ENCODE assay signal across 8 cellular contexts in genomic region chr9:98045234-98046160, GRCh38. TPM values are rescaled to one million over a fixed set of nuclear protein-coding genes. Genes with fewer than 3 reads are reported as not detected.
DNase-seq lines count a peak whose midpoint lies in the region; ATAC-seq and TF ChIP-seq lines count a peak whose summit lies in the region.

No MANE protein-coding gene starts in this region.

- H3K4me3 Mint-ChIP-seq in dendritic cell treated with granulocyte-macrophage colony-stimulating factor and Interleukin-4, amounts not matched to agents 40 ng/mL and 50 ng/mL, for 4 days, result peak overlapping the region; percentile 67
- H3K4me3 Mint-ChIP-seq in stimulated activated naive CD8-positive, alpha-beta T cell treated with anti-CD3 and anti-CD28 coated beads, Interleukin-15, Interleukin-2, amounts not matched to agents 100 ng/mL and 50 ng/mL, for 24 hours, result peak overlapping the region; percentile 84

- H3K36me3 Mint-ChIP-seq in dendritic cell treated with granulocyte-macrophage colony-stimulating factor and Interleukin-4, amounts not matched to agents 40 ng/mL and 50 ng/mL, for 4 days (ENCODE audit: low read depth), result peaks cover 5% of the 10 kb centered on the region
- H3K36me3 Mint-ChIP-seq in stimulated activated naive CD8-positive, alpha-beta T cell treated with anti-CD3 and anti-CD28 coated beads, Interleukin-15, Interleukin-2, amounts not matched to agents 100 ng/mL and 50 ng/mL, for 24 hours (ENCODE audit: low read depth), result peaks cover 37% of the 10 kb centered on the region

- intact Hi-C loops in dendritic cell treated with granulocyte-macrophage colony-stimulating factor and Interleukin-4, amounts not matched to agents 40 ng/mL and 50 ng/mL, for 4 days (cut with micrococcal nuclease), result no loop called here

- peak; percentile 65 for DNase-seq in activated effector memory CD4-positive, alpha-beta T cell treated with anti-CD3 and anti-CD28 coated beads, Interleukin-2, amount 50 U/mL, for 16 hours
- DNase-seq in activated effector memory CD4-positive, alpha-beta T cell treated with Interleukin-2 at 50 U/mL for 16 hours, result no peak
- peak; percentile 40 for DNase-seq in RPMI7951 (ENCODE audit: low read depth)
- DNase-seq in GM20000 (ENCODE audit: low spot score), result no peak
- DNase-seq in G401 (ENCODE audit: low spot score), result no peak

- H3K4me1 Mint-ChIP-seq in dendritic cell treated with granulocyte-macrophage colony-stimulating factor and Interleukin-4, amounts not matched to agents 40 ng/mL and 50 ng/mL, for 4 days (ENCODE audit: low read depth), result peaks cover 48% of the 10 kb centered on the region
- H3K4me1 Mint-ChIP-seq in stimulated activated naive CD8-positive, alpha-beta T cell treated with anti-CD3 and anti-CD28 coated beads, Interleukin-15, Interleukin-2, amounts not matched to agents 100 ng/mL and 50 ng/mL, for 24 hours (ENCODE audit: low read depth), result peaks cover 44% of the 10 kb centered on the region

- no peaks in the 10 kb centered on the region for H3K27me3 Mint-ChIP-seq in dendritic cell treated with granulocyte-macrophage colony-stimulating factor and Interleukin-4, amounts not matched to agents 40 ng/mL and 50 ng/mL, for 4 days
- H3K27me3 Mint-ChIP-seq in stimulated activated naive CD8-positive, alpha-beta T cell treated with anti-CD3 and anti-CD28 coated beads, Interleukin-15, Interleukin-2, amounts not matched to agents 100 ng/mL and 50 ng/mL, for 24 hours, result no peaks in the 10 kb centered on the region

- H3K27ac Mint-ChIP-seq in dendritic cell treated with granulocyte-macrophage colony-stimulating factor and Interleukin-4, amounts not matched to agents 40 ng/mL and 50 ng/mL, for 4 days, result peak overlapping the region; percentile 92
- H3K27ac Mint-ChIP-seq in stimulated activated naive CD8-positive, alpha-beta T cell treated with anti-CD3 and anti-CD28 coated beads, Interleukin-15, Interleukin-2, amounts not matched to agents 100 ng/mL and 50 ng/mL, for 24 hours, result peak overlapping the region; percentile 84

- in situ Hi-C loops in G401 (cut with HindIII; ENCODE audit: low sequenced_read_pairs), result no loop called here

- no peak for TF ChIP-seq CTCF in GM20000 (IDR thresholded peaks at IDR 0.05; ENCODE audit: extremely low read depth, missing control alignments)

- ATAC-seq in HG03095 (IDR thresholded peaks at IDR 0.05; ENCODE audit: unreplicated experiment), result peak; percentile 80

- no peaks in the 10 kb centered on the region for H3K9me3 Mint-ChIP-seq in dendritic cell treated with granulocyte-macrophage colony-stimulating factor and Interleukin-4, amounts not matched to agents 40 ng/mL and 50 ng/mL, for 4 days
- no peaks in the 10 kb centered on the region for H3K9me3 Mint-ChIP-seq in stimulated activated naive CD8-positive, alpha-beta T cell treated with anti-CD3 and anti-CD28 coated beads, Interleukin-15, Interleukin-2, amounts not matched to agents 100 ng/mL and 50 ng/mL, for 24 hours

RNA-seq across cellular contexts. Expression of gene NANS, which starts 11.0 kb away (rescaled TPM):
- 109 and 140 TPM in 2 replicates for total RNA-seq in RPMI7951 (2014; rRNA removed; shearing (Covaris generic))
- 122 and 147 TPM in 2 replicates for total RNA-seq in G401 (2014; rRNA removed; shearing (Covaris generic))

Comparison
In these comparisons a context has a peak if more than half of its experiments do, and no peak if none do; other contexts are left out.
1. DNase-seq: peak in activated effector memory CD4-positive, alpha-beta T cell treated with anti-CD3 and anti-CD28 coated beads, Interleukin-2, amount 50 U/mL, for 16 hours (single experiment) and RPMI7951 (single experiment); none in activated effector memory CD4-positive, alpha-beta T cell treated with Interleukin-2 at 50 U/mL for 16 hours (single experiment), GM20000 (single experiment) and G401 (single experiment).